In the genomic region with DNA sequence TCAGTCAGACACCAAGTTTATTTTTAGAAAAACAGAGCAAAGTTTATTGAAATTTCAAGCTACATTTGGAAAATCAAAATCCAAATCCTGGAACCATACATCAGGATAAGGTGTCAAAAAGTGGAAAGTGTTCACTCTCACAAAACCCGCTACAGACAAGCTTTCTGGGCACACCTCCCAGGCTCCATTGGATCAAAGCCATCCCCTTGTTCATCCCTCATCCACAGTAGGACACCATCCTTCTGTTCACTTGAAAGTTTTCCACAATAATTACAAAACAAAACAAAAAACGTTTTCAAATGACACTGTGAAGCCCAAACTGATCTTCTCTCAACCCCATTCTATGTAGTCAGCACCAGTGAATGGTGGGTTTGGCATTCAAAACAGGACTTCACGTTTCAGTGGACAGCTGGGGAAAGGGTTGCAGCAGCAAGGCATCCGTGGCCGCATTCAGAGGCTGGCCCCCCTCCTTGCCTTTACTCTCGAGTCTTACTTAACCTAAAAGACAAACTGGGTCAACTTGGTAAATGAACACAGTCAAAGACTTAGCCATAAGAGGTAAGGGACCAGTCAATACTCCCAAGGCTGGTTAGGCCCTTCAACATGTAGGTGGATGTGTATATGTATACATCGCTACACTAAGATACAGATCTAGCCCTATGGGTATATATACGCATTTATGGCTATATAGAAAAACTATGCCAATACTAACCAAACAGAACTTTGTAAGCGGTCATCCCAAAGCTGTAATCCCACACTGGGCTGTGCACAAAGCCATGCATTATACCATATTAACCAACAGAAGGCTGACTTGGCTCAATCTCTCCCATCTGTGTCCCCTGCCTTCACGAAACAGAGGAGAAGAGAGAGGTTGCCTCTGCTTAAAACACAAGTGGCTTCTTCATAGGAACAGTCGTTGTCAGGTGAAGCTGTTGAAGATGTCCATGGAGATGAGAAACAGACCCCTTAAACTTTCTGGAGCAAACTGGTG, we compare ENCODE assay signal across 9 cellular contexts.
DNase-seq lines count a peak whose midpoint lies in the region; ATAC-seq, FAIRE-seq and TF ChIP-seq lines count a peak whose summit lies in the region.
"Had no signal": no experiment of that assay in that cellular context is flagged by ENCODE, and none has a peak within 500 bp of the region (broad histone marks: within the 10 kb centered on the region; RNA-seq: fewer than 3 reads in every experiment).

No MANE protein-coding gene starts in this region.

- H3K27me3 ChIP-seq in gastroesophageal sphincter (no peaks in the 10 kb centered on the region), skeletal muscle satellite cell (ENCODE audit: control insufficient read depth, insufficient read depth, low read length) (no peaks in the 10 kb centered on the region)

- no peak for TF ChIP-seq POLR2A in gastroesophageal sphincter (IDR thresholded peaks at IDR 0.05)

- peak overlapping the region; percentile 98 for H3K9ac ChIP-seq in skeletal muscle satellite cell (ENCODE audit: low read depth, low read length)

- H3K27ac ChIP-seq in gastroesophageal sphincter: peak overlapping the region; percentile 89 to 100 (median 94)

- TF ChIP-seq EP300 in gastroesophageal sphincter (IDR thresholded peaks at IDR 0.05): no peak

- H3K36me3 ChIP-seq in gastroesophageal sphincter (peaks cover 0 to 32% of the 10 kb centered on the region in 2 donors), skeletal muscle satellite cell (ENCODE audit: insufficient read depth, low read length) (peaks cover 31% of the 10 kb centered on the region)

- FAIRE-seq in GM19239 (lab: Jason Lieb, UNC): peak; percentile 70

- H3K4me2 ChIP-seq in skeletal muscle satellite cell (ENCODE audit: low read length): peak overlapping the region; percentile 81

- H3K4me3 ChIP-seq in gastroesophageal sphincter (peak overlapping the region; percentile 75 to 95), skeletal muscle satellite cell (ENCODE audit: low read length) (peak overlapping the region; percentile 86)

- 42 to 48% methylated on average over 4 of the region's 11 CpGs for WGBS in gastroesophageal sphincter (ENCODE audit: low coverage in 1 of 2), 2 donors

- TF ChIP-seq CTCF in gastroesophageal sphincter (IDR thresholded peaks at IDR 0.05) (no peak), GM20000 (IDR thresholded peaks at IDR 0.05; ENCODE audit: extremely low read depth, missing control alignments) (no peak)

- peaks cover 0 to 50% (median 3%) of the 10 kb centered on the region in 3 donors for H3K4me1 ChIP-seq in gastroesophageal sphincter
- peaks cover 59% of the 10 kb centered on the region for H3K4me1 ChIP-seq in skeletal muscle satellite cell (ENCODE audit: control insufficient read depth, insufficient read depth, low read length)

- ATAC-seq in gastroesophageal sphincter (no peak), GM18870 (IDR thresholded peaks at IDR 0.05; ENCODE audit: unreplicated experiment) (no peak)

- DNase-seq in GM19239 (ENCODE audit: insufficient read length, low spot score) (no peak), T-helper 9 cell (peak; percentile 24), GM20000 (ENCODE audit: low spot score) (no peak), globus pallidus (ENCODE audit: low spot score) (no peak), iPS-NIHi7 (ENCODE audit: extremely low spot score) (no peak)
- DNase-seq: activated CD4-positive, alpha-beta T cell treated with anti-CD3 and anti-CD28 coated beads, Interleukin-2, amount 50 U/mL, for 48 hours had no signal

- H3K9me3 ChIP-seq in gastroesophageal sphincter (no peaks in the 10 kb centered on the region), skeletal muscle satellite cell (replicated peaks; ENCODE audit: low read length) (no peaks in the 10 kb centered on the region)
